In genomic region chr21:43302769-43303168, GRCh38 we compare ENCODE assay signal across 31 cellular contexts.
"Had no signal": no experiment of that assay in that cellular context is flagged by ENCODE, and none has a peak within 500 bp of the region (broad histone marks: within the 10 kb centered on the region; RNA-seq: fewer than 3 reads in every experiment).

No MANE protein-coding gene starts in this region.

- H3K36me3 ChIP-seq: adrenal gland, ascending aorta, cardiac muscle cell, gastrocnemius medialis, ovary, prostate gland, transverse colon, WERI-Rb-1 had no signal

- H3K27me3 ChIP-seq: adrenal gland, ascending aorta, cardiac muscle cell, dorsolateral prefrontal cortex, gastrocnemius medialis, ovary, testis, transverse colon had no signal

- H3K27me3 Mint-ChIP-seq: activated naive CD8-positive, alpha-beta T cell treated with anti-CD3 and anti-CD28 coated beads for 36 hours had no signal

- H3K27ac ChIP-seq: adrenal gland, ascending aorta, cardiac muscle cell, coronary artery, dorsolateral prefrontal cortex, ovary, prostate gland, testis, transverse colon, WERI-Rb-1 had no signal

- DNase-seq: activated CD4-positive, alpha-beta T cell treated with anti-CD3 and anti-CD28 coated beads for 48 hours; activated CD4-positive, alpha-beta T cell treated with anti-CD3 and anti-CD28 coated beads, Interleukin-2, amount 50 U/mL, for 48 hours; activated CD8-positive, alpha-beta memory T cell treated with anti-CD3 and anti-CD28 coated beads for 24 hours; activated effector memory CD4-positive, alpha-beta T cell treated with Interleukin-2 at 50 U/mL for 16 hours; activated naive CD4-positive, alpha-beta T cell treated with Interleukin-2 at 50 U/mL for 16 hours; activated naive CD8-positive, alpha-beta T cell treated with anti-CD3 and anti-CD28 coated beads for 36 hours; effector memory CD8-positive, alpha-beta T cell; erythroblast; gastrocnemius medialis; hypothalamus; immature natural killer cell; mammary epithelial cell; naive B cell; nephron progenitor cell; stimulated activated naive CD4-positive, alpha-beta T cell treated with Interleukin-2 at 50 U/mL for 16 hours; T-helper 17 cell; T1000; testis; transverse colon; WERI-Rb-1 had no signal

- H3K9me3 Mint-ChIP-seq: activated naive CD8-positive, alpha-beta T cell treated with anti-CD3 and anti-CD28 coated beads for 36 hours; effector memory CD8-positive, alpha-beta T cell; immature natural killer cell; mesothelial cell of epicardium; naive B cell; nephron progenitor cell had no signal

- H3K36me3 Mint-ChIP-seq: activated naive CD8-positive, alpha-beta T cell treated with anti-CD3 and anti-CD28 coated beads for 36 hours; brain; immature natural killer cell; mesothelial cell of epicardium; naive B cell had no signal

- H3K4me3 ChIP-seq: adrenal gland, ascending aorta, cardiac muscle cell, coronary artery, dorsolateral prefrontal cortex, gastrocnemius medialis, ovary, prostate gland, testis, transverse colon had no signal

- H3K9me3 ChIP-seq: adrenal gland, ascending aorta, gastrocnemius medialis, ovary, prostate gland, testis, transverse colon had no signal

- H3K27ac Mint-ChIP-seq: activated naive CD8-positive, alpha-beta T cell treated with anti-CD3 and anti-CD28 coated beads for 36 hours; effector memory CD8-positive, alpha-beta T cell; immature natural killer cell; mesothelial cell of epicardium; nephron progenitor cell; T-helper 17 cell had no signal

- ATAC-seq: activated CD4-positive, CD25-positive, alpha-beta regulatory T cell treated with anti-CD3 and anti-CD28 coated beads, Interleukin-2, amount 50 U/mL, for 24 hours; effector memory CD8-positive, alpha-beta T cell; gastrocnemius medialis; left lobe of liver; T-helper 17 cell had no signal

- H3K4me3 Mint-ChIP-seq: activated naive CD8-positive, alpha-beta T cell treated with anti-CD3 and anti-CD28 coated beads for 36 hours; brain; effector memory CD8-positive, alpha-beta T cell; immature natural killer cell; mesothelial cell of epicardium; naive B cell; nephron progenitor cell; T-helper 17 cell had no signal

- H3K4me1 Mint-ChIP-seq: activated naive CD8-positive, alpha-beta T cell treated with anti-CD3 and anti-CD28 coated beads for 36 hours; immature natural killer cell; T-helper 17 cell had no signal

- H3K4me1 ChIP-seq: adrenal gland, ascending aorta, gastrocnemius medialis, prostate gland, testis, transverse colon had no signal
